ENCODE assay signal across 16 cellular contexts in genomic region chr14:33842299-33842698, GRCh38.
DNase-seq lines count a peak whose midpoint lies in the region; ATAC-seq and TF ChIP-seq lines count a peak whose summit lies in the region.
"Had no signal": no experiment of that assay in that cellular context is flagged by ENCODE, and none has a peak within 500 bp of the region (broad histone marks: within the 10 kb centered on the region; RNA-seq: fewer than 3 reads in every experiment).

No MANE protein-coding gene starts in this region.

- H3K36me3 ChIP-seq in hepatocyte (replicated peaks; ENCODE audit: insufficient read depth, low read depth) (no peaks in the 10 kb centered on the region), ovary (no peaks in the 10 kb centered on the region), vagina (no peaks in the 10 kb centered on the region)
- H3K36me3 ChIP-seq: brain microvascular endothelial cell, HAP-1, heart left ventricle had no signal

- H3K79me2 ChIP-seq in hepatocyte = no peaks in the 10 kb centered on the region

- no peaks in the 10 kb centered on the region for H3K27me3 Mint-ChIP-seq in stimulated activated naive CD8-positive, alpha-beta T cell treated with anti-CD3 and anti-CD28 coated beads, Interleukin-15, amount 100 ng/mL, for 72 hours
- no peaks in the 10 kb centered on the region for H3K27me3 Mint-ChIP-seq in CD4-positive, alpha-beta T cell
- H3K27me3 Mint-ChIP-seq: dendritic cell treated with granulocyte-macrophage colony-stimulating factor and Interleukin-4, amounts not matched to agents 40 ng/mL and 50 ng/mL, for 4 days had no signal

- H3K4me3 ChIP-seq in hepatocyte = no peak overlapping the region
- no peak overlapping the region for H3K4me3 ChIP-seq in ovary
- H3K4me3 ChIP-seq in vagina = no peak overlapping the region
- H3K4me3 ChIP-seq: HAP-1, heart left ventricle had no signal

- no peak overlapping the region for H2AFZ ChIP-seq in hepatocyte

- no peak overlapping the region for H3K27ac Mint-ChIP-seq in stimulated activated naive CD8-positive, alpha-beta T cell treated with anti-CD3 and anti-CD28 coated beads, Interleukin-15, amount 100 ng/mL, for 72 hours
- no peak overlapping the region for H3K27ac Mint-ChIP-seq in CD4-positive, alpha-beta T cell
- H3K27ac Mint-ChIP-seq: dendritic cell treated with granulocyte-macrophage colony-stimulating factor and Interleukin-4, amounts not matched to agents 40 ng/mL and 50 ng/mL, for 4 days; T-helper 2 cell treated with Interferon-gamma antibody and Interleukin-4, amounts not matched to agents 5 μg/mL and 100 μg/mL, for 36 hours had no signal

- H3K36me3 Mint-ChIP-seq in CD4-positive, alpha-beta T cell (ENCODE audit: low read depth) = no peaks in the 10 kb centered on the region

- peak; percentile 9 for DNase-seq in stimulated activated naive CD8-positive, alpha-beta T cell treated with anti-CD3 and anti-CD28 coated beads, Interleukin-15, Interleukin-2, amounts not matched to agents 100 U/mL and 50 U/mL, for 24 hours
- no peak for DNase-seq in stimulated activated naive CD8-positive, alpha-beta T cell treated with anti-CD3 and anti-CD28 coated beads, Interleukin-15, amount 100 ng/mL, for 72 hours
- DNase-seq in NCI-H69 (lab: John Stamatoyannopoulos, UW) (peak; percentile 47), hepatocyte (ENCODE audit: low spot score) (peak; percentile 37), ovary (no peak), vagina (ENCODE audit: extremely low spot score in 2 of 2) (no peak), NCI-H187 treated with DMSO at 0.1 percent for 48 hours (lab: John Stamatoyannopoulos, UW) (no peak)
- DNase-seq in CD4-positive, alpha-beta T cell = no peak
- DNase-seq: activated naive CD4-positive, alpha-beta T cell; brain microvascular endothelial cell; heart left ventricle; islet precursor cell; retina had no signal

- POLR2A ChIA-PET in CD4-positive, alpha-beta T cell (lab: Charles Lee) = no interaction called here

- H3K27me3 ChIP-seq in hepatocyte (no peaks in the 10 kb centered on the region), ovary (no peaks in the 10 kb centered on the region), vagina (no peaks in the 10 kb centered on the region)
- no peaks in the 10 kb centered on the region for H3K27me3 ChIP-seq in CD4-positive, alpha-beta T cell (ENCODE audit: control insufficient read depth, insufficient read depth, low read length)
- H3K27me3 ChIP-seq: brain microvascular endothelial cell, heart left ventricle had no signal

- CTCF ChIA-PET in CD4-positive, alpha-beta T cell (lab: Charles Lee) = no interaction called here

- TF ChIP-seq POLR2A in ovary (IDR thresholded peaks at IDR 0.05) (no peak), vagina (IDR thresholded peaks at IDR 0.05) (no peak)

- H3K9me3 ChIP-seq in hepatocyte (ENCODE audit: low read depth) (no peaks in the 10 kb centered on the region), ovary (no peaks in the 10 kb centered on the region), vagina (no peaks in the 10 kb centered on the region)
- no peaks in the 10 kb centered on the region for H3K9me3 ChIP-seq in CD4-positive, alpha-beta T cell (ENCODE audit: control insufficient read depth, low read length)
- H3K9me3 ChIP-seq: HAP-1, heart left ventricle had no signal

- no peak for ATAC-seq in stimulated activated naive CD8-positive, alpha-beta T cell treated with anti-CD3 and anti-CD28 coated beads, Interleukin-15, Interleukin-2, amounts not matched to agents 100 U/mL and 50 U/mL, for 24 hours
- ATAC-seq in stimulated activated naive CD8-positive, alpha-beta T cell treated with anti-CD3 and anti-CD28 coated beads, Interleukin-15, amount 100 ng/mL, for 72 hours = no peak
- no peak for ATAC-seq in CD4-positive, alpha-beta T cell (ENCODE audit: poor library complexity)
- ATAC-seq: heart left ventricle had no signal

- no peaks in the 10 kb centered on the region for H3K9me2 ChIP-seq in hepatocyte (replicated peaks; ENCODE audit: insufficient read depth)

- no peak overlapping the region for H3K4me3 Mint-ChIP-seq in stimulated activated naive CD8-positive, alpha-beta T cell treated with anti-CD3 and anti-CD28 coated beads, Interleukin-15, amount 100 ng/mL, for 72 hours
- H3K4me3 Mint-ChIP-seq in CD4-positive, alpha-beta T cell = no peak overlapping the region
- H3K4me3 Mint-ChIP-seq: dendritic cell treated with granulocyte-macrophage colony-stimulating factor and Interleukin-4, amounts not matched to agents 40 ng/mL and 50 ng/mL, for 4 days; T-helper 2 cell treated with Interferon-gamma antibody and Interleukin-4, amounts not matched to agents 5 μg/mL and 100 μg/mL, for 36 hours had no signal

- 100% methylated on average over 1 of the region's 1 CpG for WGBS in hepatocyte (ENCODE audit: low lambda C conversion rate, missing lambda C conversion rate)
- 95 to 97% (median 96%) methylated on average over 1 of the region's 1 CpG for WGBS in ovary, 3 donors

- no peak for TF ChIP-seq CTCF in hepatocyte (IDR thresholded peaks at IDR 0.05; ENCODE audit: poor library complexity)
- no peak for TF ChIP-seq CTCF in CD4-positive, alpha-beta T cell (IDR thresholded peaks at IDR 0.05)
- no peak for TF ChIP-seq CTCF in ovary (IDR thresholded peaks at IDR 0.05)
- no peak for TF ChIP-seq CTCF in vagina (IDR thresholded peaks at IDR 0.05)

- intact Hi-C loops in CD4-positive, alpha-beta T cell (cut with DNase I, micrococcal nuclease) = loop anchor here in 1 of 2 experiments (5.0 kb wide), 1 partner anchor 480 kb away; no protein-coding TSS in a partner anchor
- intact Hi-C loops in ovary (cut with DNase I) (loop anchor here in 2 of 4 donors (10.0 kb wide), 2 partner anchors 253 to 393 kb away; no protein-coding TSS in a partner anchor), vagina (cut with DNase I) (no loop called here)

- no peaks in the 10 kb centered on the region for H3K4me1 Mint-ChIP-seq in stimulated activated naive CD8-positive, alpha-beta T cell treated with anti-CD3 and anti-CD28 coated beads, Interleukin-15, amount 100 ng/mL, for 72 hours
- H3K4me1 Mint-ChIP-seq in CD4-positive, alpha-beta T cell (ENCODE audit: low read depth) = peaks cover 5% of the 10 kb centered on the region

- no peak for TF ChIP-seq EP300 in ovary (IDR thresholded peaks at IDR 0.05)

- no peaks in the 10 kb centered on the region for H4K20me1 ChIP-seq in hepatocyte (ENCODE audit: insufficient read depth, poor library complexity, severe bottlenecking)

- no peak overlapping the region for H3K4me2 ChIP-seq in hepatocyte

- H3K27ac ChIP-seq in hepatocyte (no peak overlapping the region), ovary (no peak overlapping the region), vagina (no peak overlapping the region)
- H3K27ac ChIP-seq in CD4-positive, alpha-beta T cell (ENCODE audit: low read depth, low read length) = no peak overlapping the region
- H3K27ac ChIP-seq: brain microvascular endothelial cell, heart left ventricle had no signal

- no peaks in the 10 kb centered on the region for H3K4me1 ChIP-seq in hepatocyte (ENCODE audit: insufficient read depth)
- no peaks in the 10 kb centered on the region for H3K4me1 ChIP-seq in ovary (ENCODE audit: insufficient read depth)
- H3K4me1 ChIP-seq in vagina = no peaks in the 10 kb centered on the region

- H3K9me3 Mint-ChIP-seq in stimulated activated naive CD8-positive, alpha-beta T cell treated with anti-CD3 and anti-CD28 coated beads, Interleukin-15, amount 100 ng/mL, for 72 hours = no peaks in the 10 kb centered on the region
- no peaks in the 10 kb centered on the region for H3K9me3 Mint-ChIP-seq in CD4-positive, alpha-beta T cell
- H3K9me3 Mint-ChIP-seq: dendritic cell treated with granulocyte-macrophage colony-stimulating factor and Interleukin-4, amounts not matched to agents 40 ng/mL and 50 ng/mL, for 4 days had no signal

Comparison
In these comparisons a context has a peak if more than half of its experiments do, and no peak if none do; other contexts are left out.
1. DNase-seq: peak in stimulated activated naive CD8-positive, alpha-beta T cell treated with anti-CD3 and anti-CD28 coated beads, Interleukin-15, Interleukin-2, amounts not matched to agents 100 U/mL and 50 U/mL, for 24 hours (single experiment), NCI-H69 (single experiment) and hepatocyte (single experiment); none in stimulated activated naive CD8-positive, alpha-beta T cell treated with anti-CD3 and anti-CD28 coated beads, Interleukin-15, amount 100 ng/mL, for 72 hours (0 of 2), CD4-positive, alpha-beta T cell (0 of 10), ovary (0 of 5), vagina (0 of 2) and NCI-H187 treated with DMSO at 0.1 percent for 48 hours (single experiment).